Comparison of ENCODE assay signal across 12 cellular contexts in the genomic region with DNA sequence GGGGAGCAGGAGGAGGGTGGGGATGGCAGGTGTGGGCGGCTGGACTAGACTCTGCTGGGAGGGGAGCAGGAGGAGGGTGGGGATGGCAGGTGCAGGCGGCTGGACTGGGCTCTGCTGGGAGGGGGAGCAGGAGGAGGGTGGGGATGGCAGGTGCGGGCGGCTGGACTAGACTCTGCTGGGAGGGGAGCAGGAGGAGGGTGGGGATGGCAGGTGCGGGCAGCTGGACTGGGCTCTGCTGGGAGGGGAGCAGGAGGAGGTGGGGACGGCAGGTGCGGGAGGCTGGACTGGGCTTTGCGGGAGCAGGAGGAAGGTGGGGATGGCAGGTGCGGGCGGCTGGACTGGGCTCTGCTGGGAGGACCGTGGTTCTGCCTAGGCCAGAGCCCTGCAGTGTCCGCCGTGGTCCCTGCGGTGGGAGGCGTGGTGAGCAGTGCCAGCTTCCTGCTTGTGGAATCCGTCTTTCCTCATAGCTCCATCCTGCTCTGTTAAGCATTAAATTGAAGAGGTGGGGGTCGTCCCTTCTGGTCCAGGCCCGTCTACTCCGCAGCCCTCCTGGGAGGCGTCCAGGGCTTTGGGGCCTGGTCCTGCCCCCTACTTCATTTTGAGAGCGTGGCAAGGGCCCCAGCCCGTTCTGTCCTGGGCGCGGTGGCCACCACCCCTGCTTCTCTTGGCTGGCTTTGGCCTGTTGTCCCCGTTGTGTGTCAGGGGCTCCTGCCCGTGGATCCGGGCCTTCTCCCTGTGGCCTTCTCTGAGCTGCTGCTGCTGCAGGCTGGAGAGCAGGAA. TPM values are rescaled to one million over a fixed set of nuclear protein-coding genes. Genes with fewer than 3 reads are reported as not detected.
A peak's percentile ranks its signal among the peaks of the same experiment; 100 is the strongest.
DNase-seq lines count a peak whose midpoint lies in the region; ATAC-seq and TF ChIP-seq lines count a peak whose summit lies in the region.
"Had no signal": no experiment of that assay in that cellular context is flagged by ENCODE, and none has a peak within 500 bp of the region (broad histone marks: within the 10 kb centered on the region; RNA-seq: fewer than 3 reads in every experiment).

No MANE protein-coding gene starts in this region.

- H3K4me3 ChIP-seq in BLaER1 treated with 17β-estradiol and CSF1 and Interleukin-3, amounts not matched to agents 10 nM and 100 nM = peak overlapping the region in 8 of 10 experiments; percentile 21 to 91 (median 51); a peak in 15 of 20 replicates
- H3K4me3 ChIP-seq in esophagus squamous epithelium = no peak overlapping the region

- H3K36me3 ChIP-seq in BLaER1 treated with 17β-estradiol and CSF1 and Interleukin-3, amounts not matched to agents 10 nM and 100 nM = peaks cover 0 to 18% (median 0%) of the 10 kb centered on the region in 11 experiments; a peak in 8 of 22 replicates
- peaks cover 0 to 22% (median 0%) of the 10 kb centered on the region in 3 donors for H3K36me3 ChIP-seq in esophagus squamous epithelium

- peak overlapping the region; percentile 44 to 98 (median 72); a peak in 20 of 22 replicates for H3K9ac ChIP-seq in BLaER1 treated with 17β-estradiol and CSF1 and Interleukin-3, amounts not matched to agents 10 nM and 100 nM

- H3K36me3 Mint-ChIP-seq in IgD-negative memory B cell = peaks cover 4% of the 10 kb centered on the region
- H3K36me3 Mint-ChIP-seq in activated CD4-positive, alpha-beta memory T cell treated with anti-CD3 and anti-CD28 coated beads, Interleukin-2, amount 10 ng/mL, durations not matched to agents 7 days and 5 days (ENCODE audit: low read depth) = peaks cover 22% of the 10 kb centered on the region

- H3K9me3 ChIP-seq in BLaER1 treated with 17β-estradiol and CSF1 and Interleukin-3, amounts not matched to agents 10 nM and 100 nM (replicated peaks in 1 of 11) = peaks cover 0 to 8% (median 0%) of the 10 kb centered on the region in 11 experiments; a peak in 4 of 22 replicates
- H3K9me3 ChIP-seq in esophagus squamous epithelium = no peaks in the 10 kb centered on the region

- no peak for ATAC-seq in HG02970 (IDR thresholded peaks at IDR 0.05; ENCODE audit: low FRiP score, unreplicated experiment)
- ATAC-seq: sciatic nerve had no signal

- peaks cover 24 to 46% (median 45%) of the 10 kb centered on the region in 3 donors for H3K4me1 Mint-ChIP-seq in IgD-negative memory B cell
- H3K4me1 Mint-ChIP-seq in activated CD4-positive, alpha-beta memory T cell treated with anti-CD3 and anti-CD28 coated beads, Interleukin-2, amount 10 ng/mL, durations not matched to agents 7 days and 5 days = peaks cover 40% of the 10 kb centered on the region

- peak overlapping the region; percentile 67 to 92 (median 78) for H3K4me3 Mint-ChIP-seq in IgD-negative memory B cell
- no peak overlapping the region for H3K4me3 Mint-ChIP-seq in activated CD4-positive, alpha-beta memory T cell treated with anti-CD3 and anti-CD28 coated beads, Interleukin-2, amount 10 ng/mL, durations not matched to agents 7 days and 5 days

- intact Hi-C loops in esophagus squamous epithelium (cut with DNase I) = no loop called here

- POLR2A ChIA-PET in RWPE1 (lab: Yijun Ruan, JAX; ENCODE audit: low non-redundant PET) = no interaction called here
- POLR2A ChIA-PET in activated CD4-positive, alpha-beta memory T cell treated with anti-CD3 and anti-CD28 coated beads, Interleukin-2, amount 10 ng/mL, durations not matched to agents 7 days and 5 days (lab: Charles Lee) = no interaction called here

- H3K27ac Mint-ChIP-seq in IgD-negative memory B cell = peak overlapping the region; percentile 83 to 98 (median 97)
- no peak overlapping the region for H3K27ac Mint-ChIP-seq in activated CD4-positive, alpha-beta memory T cell treated with anti-CD3 and anti-CD28 coated beads, Interleukin-2, amount 10 ng/mL, durations not matched to agents 7 days and 5 days

- H3K27ac ChIP-seq in BLaER1 treated with 17β-estradiol and CSF1 and Interleukin-3, amounts not matched to agents 10 nM and 100 nM = peak overlapping the region in 10 of 11 experiments; percentile 22 to 98 (median 93); a peak in 19 of 22 replicates
- H3K27ac ChIP-seq in RWPE1 (peak overlapping the region; percentile 22; the same call in 1 of the 2 replicates), layer of hippocampus (ENCODE audit: low read depth, low read length) (peak overlapping the region; percentile 87), esophagus squamous epithelium (no peak overlapping the region)

- CTCF ChIA-PET in RWPE1 (lab: Yijun Ruan, JAX) = interaction anchor here (0.7 kb wide), 1 partner anchor 13 kb away, joined by 3 read pairs; no protein-coding TSS in a partner anchor
- CTCF ChIA-PET in activated CD4-positive, alpha-beta memory T cell treated with anti-CD3 and anti-CD28 coated beads, Interleukin-2, amount 10 ng/mL, durations not matched to agents 7 days and 5 days (lab: Charles Lee) = no interaction called here

- no peak for TF ChIP-seq CTCF in RWPE1 (conservative IDR thresholded peaks at IDR 0.05; ENCODE audit: low read depth)
- TF ChIP-seq CTCF in esophagus squamous epithelium (IDR thresholded peaks at IDR 0.05) = no peak

- peaks cover 0 to 3% (median 0%) of the 10 kb centered on the region in 11 experiments; a peak in 1 of 22 replicates for H3K27me3 ChIP-seq in BLaER1 treated with 17β-estradiol and CSF1 and Interleukin-3, amounts not matched to agents 10 nM and 100 nM
- H3K27me3 ChIP-seq in layer of hippocampus (ENCODE audit: control insufficient read depth, insufficient read depth, low read length) = no peaks in the 10 kb centered on the region
- no peaks in the 10 kb centered on the region for H3K27me3 ChIP-seq in esophagus squamous epithelium

- DNase-seq in RWPE1 (ENCODE audit: low spot score) (no peak), activated gamma-delta T cell (lab: John Stamatoyannopoulos, UW) (no peak), esophagus squamous epithelium (lab: John Stamatoyannopoulos, UW) (no peak)
- no peak for DNase-seq in activated CD4-positive, alpha-beta memory T cell treated with anti-CD3 and anti-CD28 coated beads, Interleukin-2, amount 10 ng/mL, durations not matched to agents 7 days and 5 days
- DNase-seq: stimulated activated naive CD4-positive, alpha-beta T cell treated with Interleukin-2 at 50 U/mL for 16 hours had no signal

- peaks cover 74 to 89% (median 81%) of the 10 kb centered on the region in 10 experiments for H3K4me1 ChIP-seq in BLaER1 treated with 17β-estradiol and CSF1 and Interleukin-3, amounts not matched to agents 10 nM and 100 nM
- peaks cover 16 to 57% (median 29%) of the 10 kb centered on the region in 3 donors for H3K4me1 ChIP-seq in esophagus squamous epithelium

- H4K20me1 ChIP-seq in BLaER1 treated with 17β-estradiol and CSF1 and Interleukin-3, amounts not matched to agents 10 nM and 100 nM = peaks cover 46 to 87% (median 52%) of the 10 kb centered on the region in 11 experiments

- no peak for TF ChIP-seq POLR2A in esophagus squamous epithelium (IDR thresholded peaks at IDR 0.05)

- peak overlapping the region; percentile 84 to 98 (median 97) for H3K4me2 ChIP-seq in BLaER1 treated with 17β-estradiol and CSF1 and Interleukin-3, amounts not matched to agents 10 nM and 100 nM

- H3K9me3 Mint-ChIP-seq in IgD-negative memory B cell = no peaks in the 10 kb centered on the region
- H3K9me3 Mint-ChIP-seq in activated CD4-positive, alpha-beta memory T cell treated with anti-CD3 and anti-CD28 coated beads, Interleukin-2, amount 10 ng/mL, durations not matched to agents 7 days and 5 days = peaks cover 10% of the 10 kb centered on the region

- no peaks in the 10 kb centered on the region for H3K27me3 Mint-ChIP-seq in IgD-negative memory B cell
- H3K27me3 Mint-ChIP-seq in activated CD4-positive, alpha-beta memory T cell treated with anti-CD3 and anti-CD28 coated beads, Interleukin-2, amount 10 ng/mL, durations not matched to agents 7 days and 5 days = no peaks in the 10 kb centered on the region

- WGBS in esophagus squamous epithelium, 2 donors = 81 to 85% methylated on average over 18 of the region's 27 CpGs

RNA-seq across cellular contexts. Expression of gene SPPL2B, which starts 4.7 kb away (rescaled TPM):
- 20.8 TPM for polyA plus RNA-seq in IgD-negative memory B cell
- 10 to 100 TPM; 58.9 to 68.2 TPM for total RNA-seq in activated CD4-positive, alpha-beta memory T cell treated with anti-CD3 and anti-CD28 coated beads, Interleukin-2, amount 10 ng/mL, durations not matched to agents 7 days and 5 days
- total RNA-seq in esophagus squamous epithelium = 10 to 100 TPM; 14.7 to 37.7 (median 36.2) TPM

RNA-seq across cellular contexts. Expression of gene LSM7, which starts 4.8 kb away (rescaled TPM):
- polyA plus RNA-seq in IgD-negative memory B cell = 308 TPM
- total RNA-seq in activated CD4-positive, alpha-beta memory T cell treated with anti-CD3 and anti-CD28 coated beads, Interleukin-2, amount 10 ng/mL, durations not matched to agents 7 days and 5 days = 100 to 1,000 TPM; 110 to 115 TPM
- 100 to 1,000 TPM in 3 of 4 donors, 10 to 100 TPM in 1; 97.8 to 163 (median 128) TPM for total RNA-seq in esophagus squamous epithelium

RNA-seq across cellular contexts. Expression of gene LINGO3, which starts 25.3 kb away (rescaled TPM):
- polyA plus RNA-seq in IgD-negative memory B cell = 14.7 TPM
- under 1 TPM; 0.40 to 0.63 TPM for total RNA-seq in activated CD4-positive, alpha-beta memory T cell treated with anti-CD3 and anti-CD28 coated beads, Interleukin-2, amount 10 ng/mL, durations not matched to agents 7 days and 5 days
- total RNA-seq in esophagus squamous epithelium = under 1 TPM in 1 of 4 donors, not detected in 3; 0.09 TPM
- total RNA-seq: dermis microvascular lymphatic vessel endothelial cell, sciatic nerve had no signal

RNA-seq across cellular contexts. Expression of gene TMPRSS9, which starts 26.8 kb away (rescaled TPM):
- not detected for polyA plus RNA-seq in IgD-negative memory B cell
- total RNA-seq in activated CD4-positive, alpha-beta memory T cell treated with anti-CD3 and anti-CD28 coated beads, Interleukin-2, amount 10 ng/mL, durations not matched to agents 7 days and 5 days = not detected
- total RNA-seq in esophagus squamous epithelium = under 1 TPM in 1 of 4 donors, not detected in 3; 0.19 TPM
- total RNA-seq: activated CD8-positive, alpha-beta memory T cell treated with anti-CD3 and anti-CD28 coated beads for 36 hours; dermis microvascular lymphatic vessel endothelial cell; sciatic nerve had no signal

RNA-seq across cellular contexts. Expression of gene PEAK3, which starts 51.2 kb away (rescaled TPM):
- polyA plus RNA-seq in IgD-negative memory B cell = 0.26 TPM
- under 1 TPM; 0.70 to 0.88 TPM for total RNA-seq in activated CD4-positive, alpha-beta memory T cell treated with anti-CD3 and anti-CD28 coated beads, Interleukin-2, amount 10 ng/mL, durations not matched to agents 7 days and 5 days
- under 1 TPM in 3 of 4 donors, not detected in 1; 0.32 to 0.40 (median 0.38) TPM for total RNA-seq in esophagus squamous epithelium

Comparison
In these comparisons a context has a peak if more than half of its experiments do, and no peak if none do; other contexts are left out.
1. H3K27ac ChIP-seq: peak in BLaER1 treated with 17β-estradiol and CSF1 and Interleukin-3, amounts not matched to agents 10 nM and 100 nM (10 of 11), RWPE1 (single experiment) and layer of hippocampus (single experiment); none in esophagus squamous epithelium (0 of 4).
2. H3K4me3 ChIP-seq: peak in BLaER1 treated with 17β-estradiol and CSF1 and Interleukin-3, amounts not matched to agents 10 nM and 100 nM (8 of 10); none in esophagus squamous epithelium (0 of 4).